1 cellular context compared by ENCODE assay signal in the genomic region with DNA sequence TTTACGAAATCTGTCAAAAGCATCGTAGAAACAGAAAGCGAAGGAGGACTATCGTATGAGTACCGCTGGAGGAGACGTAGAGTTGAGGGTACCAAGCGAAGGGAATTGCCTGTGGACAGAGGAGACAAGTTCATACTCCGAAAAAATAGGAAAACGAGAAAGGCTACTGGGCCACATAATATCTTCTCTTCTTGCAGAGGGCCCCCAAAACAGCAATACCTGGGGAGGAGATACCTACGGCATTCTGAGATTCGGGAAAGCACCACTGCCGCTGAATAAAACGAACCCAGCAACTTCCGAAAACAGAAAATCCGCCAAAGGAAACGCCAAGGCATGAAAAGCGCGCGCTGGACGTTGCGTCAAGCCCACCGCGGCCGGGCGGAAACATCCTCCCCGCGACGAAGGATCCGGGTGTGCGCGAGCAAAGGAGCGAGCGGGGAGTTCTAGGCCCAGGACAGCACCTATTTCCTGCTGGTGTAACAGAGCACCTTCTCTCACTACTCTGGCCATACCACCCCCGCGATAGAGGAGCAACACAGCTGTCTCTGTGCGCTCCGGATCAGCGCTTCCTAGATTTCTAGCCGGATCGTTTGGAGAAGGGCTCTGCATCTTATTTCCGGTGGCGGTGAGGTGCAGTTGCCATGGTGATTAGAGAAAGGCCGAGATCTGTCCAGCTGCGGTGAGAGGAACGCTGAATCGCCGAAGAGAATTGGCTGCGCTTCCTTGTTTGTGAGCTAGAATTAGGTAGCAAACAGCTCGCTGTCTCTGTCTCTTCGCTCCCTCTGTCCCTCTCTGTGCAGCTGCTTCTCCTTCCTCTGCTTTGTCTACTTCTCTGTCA.
TF ChIP-seq lines count a peak whose summit lies in the region.

EFCAB7 (plus strand) TSS at position 635 of the 838 bp plus-strand sequence. CDS start 2,048 bp downstream, outside the sequence.
A gene with protein sequence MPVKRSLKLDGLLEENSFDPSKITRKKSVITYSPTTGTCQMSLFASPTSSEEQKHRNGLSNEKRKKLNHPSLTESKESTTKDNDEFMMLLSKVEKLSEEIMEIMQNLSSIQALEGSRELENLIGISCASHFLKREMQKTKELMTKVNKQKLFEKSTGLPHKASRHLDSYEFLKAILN (minus strand): TSS at position 335 of the 838 bp plus-strand sequence. CDS start 92 bp downstream, at position 243.

TF ChIP-seq in K562, 482 proteins besides CTCF, POLR2A, EP300 and RAD21 (continued from another document and continues in another):
- TF ChIP-seq ZBTB40 (IDR thresholded peaks at IDR 0.05) (peak; percentile 100), ZBTB40 (CRISPR knock-in tag; IDR thresholded peaks at IDR 0.05) (no peak), ZNF449 (CRISPR knock-in tag; IDR thresholded peaks at IDR 0.05) (no peak), SRF (CRISPR knock-in tag; IDR thresholded peaks at IDR 0.05) (0 out of 4 replicates have a peak, but pooled peaks of 1 of the 2 experiments have one; percentile 5), U2AF1 (optimal IDR thresholded peaks at IDR 0.05; ENCODE audit: low read depth, low read length) (no peak), HMG20A (CRISPR knock-in tag; conservative IDR thresholded peaks at IDR 0.05) (no peak), PTBP1 (IDR thresholded peaks at IDR 0.05; ENCODE audit: low read depth, low read length) (0 out of 2 replicates have a peak, but pooled peaks have one; percentile 58), BHLHE40 (IDR thresholded peaks at IDR 0.05; ENCODE audit: low read length) (no peak; the same call in 1 of the 2 replicates), HLTF (IDR thresholded peaks at IDR 0.05) (peak; percentile 97), PYGO2 (tag; IDR thresholded peaks at IDR 0.05) (no peak), ZFP91 (CRISPR knock-in tag; IDR thresholded peaks at IDR 0.05) (no peak; the same call in 1 of the 2 replicates), IRF1 (CRISPR knock-in tag; IDR thresholded peaks at IDR 0.05; ENCODE audit: borderline replicate concordance) (no peak), MITF (IDR thresholded peaks at IDR 0.05) (no peak), FOXK1 (CRISPR knock-in tag; IDR thresholded peaks at IDR 0.05; ENCODE audit: borderline replicate concordance) (0 out of 2 replicates have a peak, but pooled peaks have one; percentile 56), MTF1 (CRISPR knock-in tag; IDR thresholded peaks at IDR 0.05; ENCODE audit: borderline replicate concordance) (no peak), ZNF408 (CRISPR knock-in tag; IDR thresholded peaks at IDR 0.05; ENCODE audit: low read depth) (no peak), GTF2A2 (tag; IDR thresholded peaks at IDR 0.05) (peak; percentile 87), SRSF3 (IDR thresholded peaks at IDR 0.05; ENCODE audit: insufficient read depth, low read length) (no peak), TAL1 (IDR thresholded peaks at IDR 0.05) (0 out of 2 replicates have a peak, but pooled peaks have one; percentile 3), ID3 (CRISPR knock-in tag; IDR thresholded peaks at IDR 0.05) (no peak), ID3 (tag; IDR thresholded peaks at IDR 0.05) (peak; percentile 89), ZNF76 (CRISPR knock-in tag; IDR thresholded peaks at IDR 0.05; ENCODE audit: borderline replicate concordance) (no peak), GTF2E2 (tag; IDR thresholded peaks at IDR 0.05) (peak; percentile 94), ZNF41 (CRISPR knock-in tag; conservative IDR thresholded peaks at IDR 0.05) (0 out of 2 replicates have a peak, but pooled peaks have one; percentile 49), RAD51 (IDR thresholded peaks at IDR 0.05; ENCODE audit: borderline replicate concordance, low read depth) (peak; percentile 44; the same call in 1 of the 2 replicates), POLR2G (IDR thresholded peaks at IDR 0.05; ENCODE audit: low read depth, low read length) (peak; percentile 83)
- TF ChIP-seq, protein P1, sequence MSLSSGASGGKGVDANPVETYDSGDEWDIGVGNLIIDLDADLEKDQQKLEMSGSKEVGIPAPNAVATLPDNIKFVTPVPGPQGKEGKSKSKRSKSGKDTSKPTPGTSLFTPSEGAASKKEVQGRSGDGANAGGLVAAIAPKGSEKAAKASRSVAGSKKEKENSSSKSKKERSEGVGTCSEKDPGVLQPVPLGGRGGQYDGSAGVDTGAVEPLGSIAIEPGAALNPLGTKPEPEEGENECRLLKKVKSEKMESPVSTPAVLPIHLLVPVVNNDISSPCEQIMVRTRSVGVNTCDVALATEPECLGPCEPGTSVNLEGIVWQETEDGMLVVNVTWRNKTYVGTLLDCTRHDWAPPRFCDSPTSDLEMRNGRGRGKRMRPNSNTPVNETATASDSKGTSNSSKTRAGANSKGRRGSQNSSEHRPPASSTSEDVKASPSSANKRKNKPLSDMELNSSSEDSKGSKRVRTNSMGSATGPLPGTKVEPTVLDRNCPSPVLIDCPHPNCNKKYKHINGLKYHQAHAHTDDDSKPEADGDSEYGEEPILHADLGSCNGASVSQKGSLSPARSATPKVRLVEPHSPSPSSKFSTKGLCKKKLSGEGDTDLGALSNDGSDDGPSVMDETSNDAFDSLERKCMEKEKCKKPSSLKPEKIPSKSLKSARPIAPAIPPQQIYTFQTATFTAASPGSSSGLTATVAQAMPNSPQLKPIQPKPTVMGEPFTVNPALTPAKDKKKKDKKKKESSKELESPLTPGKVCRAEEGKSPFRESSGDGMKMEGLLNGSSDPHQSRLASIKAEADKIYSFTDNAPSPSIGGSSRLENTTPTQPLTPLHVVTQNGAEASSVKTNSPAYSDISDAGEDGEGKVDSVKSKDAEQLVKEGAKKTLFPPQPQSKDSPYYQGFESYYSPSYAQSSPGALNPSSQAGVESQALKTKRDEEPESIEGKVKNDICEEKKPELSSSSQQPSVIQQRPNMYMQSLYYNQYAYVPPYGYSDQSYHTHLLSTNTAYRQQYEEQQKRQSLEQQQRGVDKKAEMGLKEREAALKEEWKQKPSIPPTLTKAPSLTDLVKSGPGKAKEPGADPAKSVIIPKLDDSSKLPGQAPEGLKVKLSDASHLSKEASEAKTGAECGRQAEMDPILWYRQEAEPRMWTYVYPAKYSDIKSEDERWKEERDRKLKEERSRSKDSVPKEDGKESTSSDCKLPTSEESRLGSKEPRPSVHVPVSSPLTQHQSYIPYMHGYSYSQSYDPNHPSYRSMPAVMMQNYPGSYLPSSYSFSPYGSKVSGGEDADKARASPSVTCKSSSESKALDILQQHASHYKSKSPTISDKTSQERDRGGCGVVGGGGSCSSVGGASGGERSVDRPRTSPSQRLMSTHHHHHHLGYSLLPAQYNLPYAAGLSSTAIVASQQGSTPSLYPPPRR (CRISPR knock-in tag; IDR thresholded peaks at IDR 0.05; ENCODE audit: borderline replicate concordance): no peak
- TF ChIP-seq, protein P2, sequence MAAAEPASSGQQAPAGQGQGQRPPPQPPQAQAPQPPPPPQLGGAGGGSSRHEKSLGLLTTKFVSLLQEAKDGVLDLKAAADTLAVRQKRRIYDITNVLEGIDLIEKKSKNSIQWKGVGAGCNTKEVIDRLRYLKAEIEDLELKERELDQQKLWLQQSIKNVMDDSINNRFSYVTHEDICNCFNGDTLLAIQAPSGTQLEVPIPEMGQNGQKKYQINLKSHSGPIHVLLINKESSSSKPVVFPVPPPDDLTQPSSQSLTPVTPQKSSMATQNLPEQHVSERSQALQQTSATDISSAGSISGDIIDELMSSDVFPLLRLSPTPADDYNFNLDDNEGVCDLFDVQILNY (CRISPR knock-in tag; IDR thresholded peaks at IDR 0.05): no peak
- TF ChIP-seq, protein P3, sequence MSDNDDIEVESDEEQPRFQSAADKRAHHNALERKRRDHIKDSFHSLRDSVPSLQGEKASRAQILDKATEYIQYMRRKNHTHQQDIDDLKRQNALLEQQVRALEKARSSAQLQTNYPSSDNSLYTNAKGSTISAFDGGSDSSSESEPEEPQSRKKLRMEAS (CRISPR knock-in tag; IDR thresholded peaks at IDR 0.05): peak; percentile 52; the same call in 1 of the 2 replicates
